In the genomic region with DNA sequence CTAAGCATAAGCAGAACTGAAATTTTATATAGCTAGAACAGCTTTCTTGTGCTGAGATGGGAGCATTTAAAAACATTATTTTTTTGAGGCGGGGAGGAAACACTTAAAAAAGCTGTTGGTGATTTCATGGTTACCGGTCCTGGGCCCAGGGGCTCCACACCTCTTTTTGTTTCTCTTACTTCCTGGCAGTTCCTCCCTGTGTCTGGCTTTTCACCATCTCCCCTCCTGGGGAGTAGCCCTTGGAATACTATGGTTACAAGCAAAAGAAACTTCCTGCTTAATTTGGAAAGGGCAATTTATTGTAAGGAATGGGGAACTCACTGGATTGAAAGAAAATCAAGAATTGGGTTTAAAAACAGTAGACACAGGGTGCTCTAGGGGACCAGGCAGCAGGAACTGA, we compare ENCODE assay signal across 31 cellular contexts.
"Had no signal": no experiment of that assay in that cellular context is flagged by ENCODE, and none has a peak within 500 bp of the region (broad histone marks: within the 10 kb centered on the region; RNA-seq: fewer than 3 reads in every experiment).

No MANE protein-coding gene starts in this region.

- H3K4me1 Mint-ChIP-seq: naive B cell; naive thymus-derived CD8-positive, alpha-beta T cell; nephron progenitor cell; neural crest cell; stimulated activated effector memory CD8-positive, alpha-beta T cell treated with anti-CD3 and anti-CD28 coated beads, Interleukin-12 subunit alpha, Interleukin-12 subunit beta, amount 100 ng/mL, for 72 hours; stimulated activated naive B cell treated with anti-CD40 and anti-IgM and Interleukin-4, amounts not matched to agents 10 μg/mL and 1 μg/mL and 100 μg/mL, for 72 hours; stimulated activated naive CD8-positive, alpha-beta T cell treated with anti-CD3 and anti-CD28 coated beads, Interleukin-15, amount 100 ng/mL, for 72 hours had no signal

- H3K4me1 ChIP-seq: parathyroid adenoma, right lobe of liver, sigmoid colon, suprapubic skin, testis, tibial artery, transverse colon, upper lobe of right lung, uterus had no signal

- H3K9me3 ChIP-seq: ovary, right lobe of liver, suprapubic skin, testis, tibial artery, transverse colon, uterus had no signal

- H3K4me3 Mint-ChIP-seq: naive B cell; naive thymus-derived CD8-positive, alpha-beta T cell; natural killer cell treated with Interleukin-12 subunit alpha and Interleukin-12 subunit beta and Interleukin-15 and Interleukin-18, amount 100 ng/mL, for 72 hours; nephron progenitor cell; neural crest cell; stimulated activated effector memory CD8-positive, alpha-beta T cell treated with anti-CD3 and anti-CD28 coated beads, Interleukin-12 subunit alpha, Interleukin-12 subunit beta, amount 100 ng/mL, for 72 hours; stimulated activated naive B cell treated with anti-CD40 and anti-IgM and Interleukin-4, amounts not matched to agents 10 μg/mL and 1 μg/mL and 100 μg/mL, for 72 hours; stimulated activated naive CD8-positive, alpha-beta T cell treated with anti-CD3 and anti-CD28 coated beads, Interleukin-15, amount 100 ng/mL, for 72 hours; type B pancreatic cell had no signal

- ATAC-seq: naive thymus-derived CD8-positive, alpha-beta T cell; natural killer cell treated with Interleukin-12 subunit alpha and Interleukin-12 subunit beta and Interleukin-15 and Interleukin-18, amount 100 ng/mL, for 72 hours; right cardiac atrium; right lobe of liver; stimulated activated effector memory CD8-positive, alpha-beta T cell treated with anti-CD3 and anti-CD28 coated beads, Interleukin-12 subunit alpha, Interleukin-12 subunit beta, amount 100 ng/mL, for 72 hours; stimulated activated naive B cell treated with anti-CD40 and anti-IgM and Interleukin-4, amounts not matched to agents 10 μg/mL and 1 μg/mL and 100 μg/mL, for 72 hours; stimulated activated naive CD8-positive, alpha-beta T cell treated with anti-CD3 and anti-CD28 coated beads, Interleukin-15, amount 100 ng/mL, for 72 hours; stimulated activated naive CD8-positive, alpha-beta T cell treated with anti-CD3 and anti-CD28 coated beads, Interleukin-15, Interleukin-2, amounts not matched to agents 100 U/mL and 50 U/mL, for 24 hours; upper lobe of right lung had no signal

- H3K36me3 Mint-ChIP-seq: naive B cell; stimulated activated effector memory CD8-positive, alpha-beta T cell treated with anti-CD3 and anti-CD28 coated beads, Interleukin-12 subunit alpha, Interleukin-12 subunit beta, amount 100 ng/mL, for 72 hours; stimulated activated naive B cell treated with anti-CD40 and anti-IgM and Interleukin-4, amounts not matched to agents 10 μg/mL and 1 μg/mL and 100 μg/mL, for 72 hours; type B pancreatic cell had no signal

- H3K4me3 ChIP-seq: ovary, right lobe of liver, sigmoid colon, suprapubic skin, testis, tibial artery, transverse colon, upper lobe of right lung, uterus had no signal

- H3K27me3 ChIP-seq: ovary, right lobe of liver, sigmoid colon, suprapubic skin, testis, tibial artery, transverse colon, upper lobe of right lung, uterus had no signal

- H3K9ac ChIP-seq: parathyroid adenoma had no signal

- H2AFZ ChIP-seq: parathyroid adenoma had no signal

- H3K27ac Mint-ChIP-seq: naive B cell; naive thymus-derived CD8-positive, alpha-beta T cell; natural killer cell treated with Interleukin-12 subunit alpha and Interleukin-12 subunit beta and Interleukin-15 and Interleukin-18, amount 100 ng/mL, for 72 hours; progenitor cell of endocrine pancreas; stimulated activated effector memory CD8-positive, alpha-beta T cell treated with anti-CD3 and anti-CD28 coated beads, Interleukin-12 subunit alpha, Interleukin-12 subunit beta, amount 100 ng/mL, for 72 hours; stimulated activated naive B cell treated with anti-CD40 and anti-IgM and Interleukin-4, amounts not matched to agents 10 μg/mL and 1 μg/mL and 100 μg/mL, for 72 hours; stimulated activated naive CD8-positive, alpha-beta T cell treated with anti-CD3 and anti-CD28 coated beads, Interleukin-15, amount 100 ng/mL, for 72 hours; type B pancreatic cell had no signal

- H3K36me3 ChIP-seq: ovary, right lobe of liver, sigmoid colon, suprapubic skin, tibial artery, transverse colon, upper lobe of right lung, uterus had no signal

- H3K27ac ChIP-seq: ovary, parathyroid adenoma, right lobe of liver, sigmoid colon, suprapubic skin, testis, tibial artery, transverse colon, upper lobe of right lung, uterus had no signal

- H3K79me2 ChIP-seq: parathyroid adenoma had no signal

- H3K27me3 Mint-ChIP-seq: progenitor cell of endocrine pancreas; stimulated activated naive B cell treated with anti-CD40 and anti-IgM and Interleukin-4, amounts not matched to agents 10 μg/mL and 1 μg/mL and 100 μg/mL, for 72 hours; stimulated activated naive CD8-positive, alpha-beta T cell treated with anti-CD3 and anti-CD28 coated beads, Interleukin-15, amount 100 ng/mL, for 72 hours had no signal

- DNase-seq: naive B cell; naive thymus-derived CD8-positive, alpha-beta T cell; nephron progenitor cell; occipital lobe; ovary; posterior cingulate gyrus; retina; right cardiac atrium; right lobe of liver; sigmoid colon; small intestine; stimulated activated CD4-positive, alpha-beta T cell treated with anti-CD3 and anti-CD28 coated beads, Interleukin-15, amount 100 ng/mL, for 24 hours; stimulated activated CD4-positive, alpha-beta T cell treated with anti-CD3 and anti-CD28 coated beads, Interleukin-2, amount 100 ng/mL, for 24 hours; stimulated activated CD4-positive, alpha-beta T cell treated with anti-CD3 and anti-CD28 coated beads, Interleukin-2, amount 100 ng/mL, for 48 hours; stimulated activated CD4-positive, alpha-beta T cell treated with anti-CD3 and anti-CD28 coated beads, Interleukin-4, amount 100 ng/mL, for 24 hours; stimulated activated naive B cell treated with anti-CD40 and anti-IgM and Interleukin-4, amounts not matched to agents 10 μg/mL and 1 μg/mL and 100 μg/mL, for 72 hours; stimulated activated naive CD8-positive, alpha-beta T cell treated with anti-CD3 and anti-CD28 coated beads, Interleukin-15, amount 100 ng/mL, for 72 hours; stimulated activated naive CD8-positive, alpha-beta T cell treated with anti-CD3 and anti-CD28 coated beads, Interleukin-15, Interleukin-2, amounts not matched to agents 100 U/mL and 50 U/mL, for 24 hours; substantia nigra; testis; tibial artery; transverse colon; upper lobe of right lung; uterus had no signal
